Comparison of ENCODE assay signal across 23 cellular contexts in the genomic region with DNA sequence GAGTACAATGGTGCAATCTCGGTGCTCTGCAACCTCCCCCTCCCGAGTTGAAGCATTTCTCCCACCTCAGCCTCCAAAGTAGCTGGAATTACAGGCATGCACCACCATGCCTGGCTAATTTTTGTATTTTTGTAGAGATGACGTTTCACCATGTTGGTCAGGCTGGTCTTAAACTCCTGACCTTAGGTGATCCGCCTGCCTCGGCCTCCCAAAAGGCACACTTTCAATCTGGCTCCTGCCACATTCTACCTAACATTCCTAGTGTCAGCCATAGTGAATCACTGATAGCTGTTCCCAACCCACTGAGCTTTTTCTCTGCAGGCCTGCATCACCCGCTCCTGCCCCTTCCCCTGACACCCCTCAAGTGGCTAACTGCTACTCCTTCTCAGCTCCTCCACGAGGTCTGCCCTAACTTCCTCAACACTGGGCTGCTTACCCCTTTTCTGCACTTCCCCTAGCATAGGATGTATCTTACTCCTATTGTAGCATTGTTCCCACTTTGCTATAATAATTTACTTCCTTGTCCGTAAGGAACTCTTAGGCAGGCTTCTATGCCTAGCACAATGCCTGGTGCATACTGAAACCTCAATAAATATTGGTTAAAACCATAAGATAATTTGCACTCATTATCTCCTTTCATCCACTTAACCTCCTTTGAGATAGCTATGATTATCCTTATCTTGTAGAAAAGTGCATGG. TPM values are rescaled to one million over a fixed set of nuclear protein-coding genes. Genes with fewer than 3 reads are reported as not detected.
A peak's percentile ranks its signal among the peaks of the same experiment; 100 is the strongest.
DNase-seq lines count a peak whose midpoint lies in the region; FAIRE-seq and TF ChIP-seq lines count a peak whose summit lies in the region.
"Had no signal": no experiment of that assay in that cellular context is flagged by ENCODE, and none has a peak within 500 bp of the region (broad histone marks: within the 10 kb centered on the region; RNA-seq: fewer than 3 reads in every experiment).

No MANE protein-coding gene starts in this region.

- TF ChIP-seq CTCF in Caco-2 (IDR thresholded peaks at IDR 0.05; ENCODE audit: insufficient read depth in 1 of 2, low read depth in 1 of 2, low read length in 1 of 2, severe bottlenecking in 1 of 2, unreplicated experiment in 1 of 2) (no peak), HEK293 (tag by site-specific recombination; IDR thresholded peaks at IDR 0.05) (no peak), osteocyte (IDR thresholded peaks at IDR 0.05) (no peak)

- H3K27ac Mint-ChIP-seq in Caco-2 (ENCODE audit: unreplicated experiment) = peak overlapping the region; percentile 93
- no peak overlapping the region for H3K27ac Mint-ChIP-seq in osteocyte (ENCODE audit: unreplicated experiment)
- H3K27ac Mint-ChIP-seq: activated naive CD8-positive, alpha-beta T cell treated with anti-CD3 and anti-CD28 coated beads for 36 hours; activated T-helper 2 cell treated with anti-CD3 and anti-CD28 coated beads, Interferon-gamma antibody, Interleukin-2, Interleukin-4, amounts not matched to agents 10 μg/mL and 5 μg/mL and 100 μg/mL, durations not matched to agents 14 hours and 24 hours and 36 hours; CD4-positive, alpha-beta T cell; T-helper 2 cell treated with Interferon-gamma antibody and Interleukin-4, amounts not matched to agents 5 μg/mL and 100 μg/mL, for 36 hours; WTC11 had no signal

- H3K4me1 Mint-ChIP-seq in Caco-2 (ENCODE audit: low read depth, unreplicated experiment) (peaks cover 58% of the 10 kb centered on the region), osteocyte (ENCODE audit: unreplicated experiment) (peaks cover 36% of the 10 kb centered on the region)
- H3K4me1 Mint-ChIP-seq: activated naive CD8-positive, alpha-beta T cell treated with anti-CD3 and anti-CD28 coated beads for 36 hours had no signal

- BruUV-seq in Caco-2 (replicated peaks; lab: Mats Ljungman, UMichigan) = no TSS peak

- 0 out of 2 replicates have a peak overlapping the region, but pooled peaks have one; percentile 21 for H3K27ac ChIP-seq in HEK293 (ENCODE audit: extremely low read depth, low read depth, low read length)
- H3K27ac ChIP-seq in mesodermal cell (ENCODE audit: low read depth, low read length, severe bottlenecking) = peak overlapping the region; percentile 95
- H3K27ac ChIP-seq: esophagus muscularis mucosa, gastroesophageal sphincter had no signal

- peaks cover 61% of the 10 kb centered on the region for H3K4me1 ChIP-seq in Caco-2
- H3K4me1 ChIP-seq in HEK293 (ENCODE audit: control insufficient read depth, insufficient read depth, low read length) = peaks cover 20% of the 10 kb centered on the region
- peaks cover 74% of the 10 kb centered on the region for H3K4me1 ChIP-seq in mesodermal cell (ENCODE audit: control insufficient read depth, insufficient read depth, low read length, poor library complexity, severe bottlenecking)

- 87 to 90% methylated on average over 7 to 8 of the region's 8 CpGs for WGBS in mesodermal cell (ENCODE audit: insufficient coverage in 2 of 2), 2 experiments

- TF ChIP-seq POLR2A in GM12892 (IDR thresholded peaks at IDR 0.05; ENCODE audit: low read depth, low read length) = no peak

- H3K36me3 Mint-ChIP-seq in Caco-2 (ENCODE audit: insufficient read depth, unreplicated experiment) (peaks cover 35% of the 10 kb centered on the region), osteocyte (ENCODE audit: unreplicated experiment) (no peaks in the 10 kb centered on the region)
- H3K36me3 Mint-ChIP-seq: activated naive CD8-positive, alpha-beta T cell treated with anti-CD3 and anti-CD28 coated beads for 36 hours; WTC11 had no signal

- H3K27me3 ChIP-seq in Caco-2 (replicated peaks; ENCODE audit: control insufficient read depth, insufficient read depth, low read length) = no peaks in the 10 kb centered on the region
- H3K27me3 ChIP-seq: esophagus muscularis mucosa, gastroesophageal sphincter had no signal

- H3K9me3 Mint-ChIP-seq in Caco-2 (ENCODE audit: unreplicated experiment) (peaks cover 14% of the 10 kb centered on the region), osteocyte (ENCODE audit: unreplicated experiment) (no peaks in the 10 kb centered on the region)
- H3K9me3 Mint-ChIP-seq: activated naive CD8-positive, alpha-beta T cell treated with anti-CD3 and anti-CD28 coated beads for 36 hours; activated T-helper 2 cell treated with anti-CD3 and anti-CD28 coated beads, Interferon-gamma antibody, Interleukin-2, Interleukin-4, amounts not matched to agents 10 μg/mL and 5 μg/mL and 100 μg/mL, durations not matched to agents 14 hours and 24 hours and 36 hours; CD4-positive, alpha-beta T cell; neural crest cell; T-helper 2 cell treated with Interferon-gamma antibody and Interleukin-4, amounts not matched to agents 5 μg/mL and 100 μg/mL, for 36 hours had no signal

- CTCF ChIA-PET in Caco-2 (lab: Charles Lee) = interaction anchor here (0.7 to 1.9 kb wide), 3 partner anchors 9 to 157 kb away, joined by 4 to 6 read pairs (median 4); no protein-coding TSS in a partner anchor
- CTCF ChIA-PET in HEK293 (lab: Yijun Ruan, JAX) = interaction anchor here (0.7 to 1.4 kb wide), 6 partner anchors 57 to 881 kb away, joined by 3 to 7 read pairs (median 4); no protein-coding TSS in a partner anchor

- FAIRE-seq in GM12892 (lab: Jason Lieb, UNC) = no peak
- FAIRE-seq: GM12891, GM19239, urothelium cell line had no signal

- H3K9me3 ChIP-seq in Caco-2 = no peaks in the 10 kb centered on the region; the same call in 1 of the 2 replicates
- no peaks in the 10 kb centered on the region for H3K9me3 ChIP-seq in HEK293 (ENCODE audit: control insufficient read depth, insufficient read depth, low read depth, low read length)
- H3K9me3 ChIP-seq in mesodermal cell (ENCODE audit: control insufficient read depth, low read length) = peaks cover 3% of the 10 kb centered on the region
- H3K9me3 ChIP-seq: esophagus muscularis mucosa, gastroesophageal sphincter had no signal

- POLR2A ChIA-PET in Caco-2 (lab: Charles Lee) (interaction anchor here (1.1 to 1.4 kb wide), 3 partner anchors 9 to 62 kb away, joined by 5 to 11 read pairs (median 6); no protein-coding TSS in a partner anchor), HEK293 (lab: Yijun Ruan, JAX) (interaction anchor here (1.0 kb wide), 1 partner anchor 10 kb away, joined by 3 read pairs; no protein-coding TSS in a partner anchor)

- H3K4me3 Mint-ChIP-seq in Caco-2 (ENCODE audit: unreplicated experiment) (peak overlapping the region; percentile 60), osteocyte (ENCODE audit: unreplicated experiment) (no peak overlapping the region)
- H3K4me3 Mint-ChIP-seq: activated naive CD8-positive, alpha-beta T cell treated with anti-CD3 and anti-CD28 coated beads for 36 hours; CD4-positive, alpha-beta T cell; neural crest cell; T-helper 2 cell treated with Interferon-gamma antibody and Interleukin-4, amounts not matched to agents 5 μg/mL and 100 μg/mL, for 36 hours; WTC11 had no signal

- H3K4me3 ChIP-seq in Caco-2 (ENCODE audit: low read depth, low read length) (no peak overlapping the region), HEK293 (ENCODE audit: low read depth, low read length) (no peak overlapping the region), mesodermal cell (ENCODE audit: extremely low read depth, insufficient read depth, low read length, poor library complexity, severe bottlenecking) (no peak overlapping the region)
- H3K4me3 ChIP-seq: esophagus muscularis mucosa, gastroesophageal sphincter had no signal

- intact Hi-C loops in Caco-2 (cut with micrococcal nuclease; ENCODE audit: unreplicated experiment) = loop anchor here (2.0 to 5.0 kb wide), 2 partner anchors 46 to 68 kb away; no protein-coding TSS in a partner anchor

- H3K36me3 ChIP-seq in Caco-2 (ENCODE audit: control insufficient read depth, insufficient read depth, low read length) (no peaks in the 10 kb centered on the region), HEK293 (ENCODE audit: control insufficient read depth in 2 of 2, insufficient read depth in 1 of 2, low read length in 2 of 2) (no peaks in the 10 kb centered on the region), mesodermal cell (ENCODE audit: control insufficient read depth, insufficient read depth, low read length) (no peaks in the 10 kb centered on the region)
- H3K36me3 ChIP-seq: esophagus muscularis mucosa, gastroesophageal sphincter had no signal

- DNase-seq in Caco-2 (no peak), amniotic epithelial cell (ENCODE audit: low read depth) (peak; percentile 46), GM12892 (ENCODE audit: insufficient read length) (no peak), osteocyte (ENCODE audit: extremely low spot score, unreplicated experiment) (no peak), hypothalamus (lab: John Stamatoyannopoulos, UW) (no peak)
- DNase-seq: activated CD8-positive, alpha-beta memory T cell treated with anti-CD3 and anti-CD28 coated beads, Interleukin-2, amount 50 U/mL, for 4 hours; activated naive CD8-positive, alpha-beta T cell treated with anti-CD3 and anti-CD28 coated beads for 36 hours; CD4-positive, alpha-beta T cell; DMS153; Karpas-422; NCI-H187 treated with DMSO at 0.1 percent for 48 hours; NCI-H774 had no signal

- H3K27me3 Mint-ChIP-seq in Caco-2 (ENCODE audit: insufficient read depth, unreplicated experiment) (no peaks in the 10 kb centered on the region), osteocyte (ENCODE audit: unreplicated experiment) (peaks cover 8% of the 10 kb centered on the region)

TF ChIP-seq in HEK293, 187 proteins besides CTCF, POLR2A, EP300 and RAD21:
- 0 out of 2 replicates have a peak, but pooled peaks have one; percentile 16 for TF ChIP-seq ZNF394 (tag by site-specific recombination; IDR thresholded peaks at IDR 0.05; ENCODE audit: borderline replicate concordance)
- TF ChIP-seq ZNF362 (tag by site-specific recombination; IDR thresholded peaks at IDR 0.05) = 0 out of 2 replicates have a peak, but pooled peaks have one; percentile 45
- no peak for TF ChIP-seq ZNF174 (tag by site-specific recombination; IDR thresholded peaks at IDR 0.05)
- no peak for TF ChIP-seq GLI2 (tag by site-specific recombination; IDR thresholded peaks at IDR 0.05; ENCODE audit: borderline replicate concordance, low read depth)
- no peak for TF ChIP-seq ZNF600 (tag by site-specific recombination; IDR thresholded peaks at IDR 0.05)
- no peak for TF ChIP-seq BCL11A (tag by site-specific recombination; IDR thresholded peaks at IDR 0.05; ENCODE audit: low read depth)

RNA-seq across cellular contexts. Expression of gene LIFR, which starts 42.0 kb away (rescaled TPM):
- total RNA-seq in Caco-2 (2022) (4.8 and 5.1 TPM in 2 replicates), osteocyte (8.1 and 8.9 TPM in 2 replicates)
- 75.5 TPM for polyA plus RNA-seq in mesodermal cell (2013, experiment 1 of 2)
- polyA plus RNA-seq in mesodermal cell (2013, experiment 2 of 2) = 78.2 TPM
- polyA plus RNA-seq in GM12892 (2012; ENCODE audit: missing spikeins) = 0.06 TPM
- total RNA-seq: activated naive CD8-positive, alpha-beta T cell treated with anti-CD3 and anti-CD28 coated beads for 36 hours had no signal
